ENCODE assay signal across 9 cellular contexts in genomic region chr2:62660087-62660486, GRCh38. TPM values are rescaled to one million over a fixed set of nuclear protein-coding genes. Genes with fewer than 3 reads are reported as not detected.
DNase-seq lines count a peak whose midpoint lies in the region; ATAC-seq and TF ChIP-seq lines count a peak whose summit lies in the region.
"Had no signal": no experiment of that assay in that cellular context is flagged by ENCODE, and none has a peak within 500 bp of the region (broad histone marks: within the 10 kb centered on the region; RNA-seq: fewer than 3 reads in every experiment).

No MANE protein-coding gene starts in this region.

- no peak for DNase-seq in RWPE2 (ENCODE audit: low spot score)
- no peak for DNase-seq in smooth muscle cell (lab: John Stamatoyannopoulos, UW; ENCODE audit: unreplicated experiment)
- no peak for DNase-seq in epidermal melanocyte (ENCODE audit: insufficient read length, low spot score)
- no peak for DNase-seq in NCI-H1436 treated with DMSO at 0.1 percent for 48 hours (lab: John Stamatoyannopoulos, UW)
- no peak for DNase-seq in putamen (ENCODE audit: low spot score)
- no peak for DNase-seq in AG20443 (ENCODE audit: low spot score)
- DNase-seq: NCI-H510A treated with DMSO at 0.1 percent for 48 hours had no signal

- H3K36me3 ChIP-seq in RWPE2 (ENCODE audit: low read depth): no peaks in the 10 kb centered on the region
- no peaks in the 10 kb centered on the region for H3K36me3 ChIP-seq in smooth muscle cell (ENCODE audit: low read depth)

- TF ChIP-seq CTCF in RWPE2 (IDR thresholded peaks at IDR 0.05; ENCODE audit: poor library complexity, severe bottlenecking): no peak
- no peak for TF ChIP-seq CTCF in smooth muscle cell (IDR thresholded peaks at IDR 0.05; ENCODE audit: borderline replicate concordance, insufficient read depth, poor library complexity, severe bottlenecking)

- peak overlapping the region; percentile 50 for H3K4me2 ChIP-seq in smooth muscle cell

- H3K79me2 ChIP-seq in smooth muscle cell (ENCODE audit: low read depth): no peaks in the 10 kb centered on the region

- H3K27ac ChIP-seq in RWPE2 (ENCODE audit: poor library complexity, severe bottlenecking): peak overlapping the region; percentile 94
- H3K27ac ChIP-seq in smooth muscle cell (ENCODE audit: low read depth): peak overlapping the region; percentile 79

- H3K4me3 ChIP-seq in RWPE2 (ENCODE audit: severe bottlenecking): no peak overlapping the region
- no peak overlapping the region for H3K4me3 ChIP-seq in smooth muscle cell

- ATAC-seq in GM19351 (IDR thresholded peaks at IDR 0.05; ENCODE audit: unreplicated experiment): peak; percentile 74
- ATAC-seq in HG02938 (IDR thresholded peaks at IDR 0.05; ENCODE audit: unreplicated experiment): peak; percentile 80
- no peak for ATAC-seq in RWPE2 (ENCODE audit: low read depth)

- no peaks in the 10 kb centered on the region for H3K27me3 ChIP-seq in RWPE2 (ENCODE audit: insufficient read depth, poor library complexity, severe bottlenecking)
- no peaks in the 10 kb centered on the region for H3K27me3 ChIP-seq in smooth muscle cell (ENCODE audit: low read depth)

- 82% methylated on average over 2 of the region's 2 CpGs for WGBS in smooth muscle cell (ENCODE audit: low lambda C conversion rate)

- peak overlapping the region; percentile 5 for H3K9ac ChIP-seq in smooth muscle cell (ENCODE audit: low read depth)

- peak overlapping the region; percentile 9 for H2AFZ ChIP-seq in smooth muscle cell (ENCODE audit: low read depth)

- H3F3A ChIP-seq in smooth muscle cell (ENCODE audit: low read depth): no peaks in the 10 kb centered on the region

- no peaks in the 10 kb centered on the region for H4K20me1 ChIP-seq in smooth muscle cell (ENCODE audit: low read depth)

- no peaks in the 10 kb centered on the region for H3K9me3 ChIP-seq in RWPE2 (ENCODE audit: severe bottlenecking)
- H3K9me3 ChIP-seq in smooth muscle cell (replicated peaks; ENCODE audit: low read depth): no peaks in the 10 kb centered on the region

- H3K4me1 ChIP-seq in RWPE2 (ENCODE audit: insufficient read depth, poor library complexity, severe bottlenecking) (peaks cover 45% of the 10 kb centered on the region), smooth muscle cell (ENCODE audit: low read depth) (peaks cover 31% of the 10 kb centered on the region)

RNA-seq across cellular contexts. Expression of gene EHBP1, which starts 45.4 kb away (rescaled TPM):
- total RNA-seq in smooth muscle cell: 45.9 and 55.7 TPM in 2 replicates
- polyA plus RNA-seq in smooth muscle cell: 9.3 and 13.1 TPM in 2 replicates
